In the genomic region with DNA sequence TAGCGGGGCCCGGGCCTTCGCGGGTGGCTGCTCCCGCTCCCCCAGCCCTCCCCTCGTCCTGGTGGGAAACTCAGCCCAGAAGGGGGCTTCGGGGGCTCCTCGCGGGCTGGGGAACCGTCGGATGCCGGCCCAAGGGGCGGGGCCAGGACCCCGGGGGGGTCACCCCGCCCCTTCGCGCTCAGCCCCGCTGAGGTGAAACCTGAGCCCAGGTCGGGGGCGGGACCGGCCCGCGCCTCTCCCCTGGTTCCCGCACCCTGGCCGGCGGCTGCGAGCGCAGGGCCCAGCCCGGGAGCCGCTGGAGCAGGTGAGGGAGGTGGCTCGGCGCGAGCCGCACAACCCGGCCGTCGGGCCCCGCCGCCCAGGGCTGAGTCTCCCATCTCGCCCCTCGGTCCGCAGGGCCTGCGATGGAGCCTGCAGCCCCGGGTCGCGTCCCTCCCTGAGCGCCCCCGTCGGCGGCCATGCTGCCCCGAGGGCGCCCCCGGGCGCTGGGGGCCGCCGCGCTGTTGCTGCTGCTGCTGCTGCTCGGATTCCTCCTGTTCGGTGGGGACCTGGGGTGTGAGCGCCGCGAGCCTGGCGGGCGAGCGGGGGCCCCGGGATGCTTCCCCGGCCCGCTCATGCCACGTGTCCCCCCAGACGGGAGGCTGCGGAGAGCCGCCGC, we compare ENCODE assay signal across 8 cellular contexts. TPM values are rescaled to one million over a fixed set of nuclear protein-coding genes. Genes with fewer than 3 reads are reported as not detected.
DNase-seq lines count a peak whose midpoint lies in the region; ATAC-seq and TF ChIP-seq lines count a peak whose summit lies in the region.

A gene (plus strand): TSS at position 232 of the 658 bp plus-strand sequence. CDS start 227 bp downstream, at position 459.

- H3K9me2 ChIP-seq in SK-N-SH = no peaks in the 10 kb centered on the region

- TF ChIP-seq POLR2A in Peyer's patch (IDR thresholded peaks at IDR 0.05) = no peak

- H3K9ac ChIP-seq in SK-N-SH (no peak within 1 kb of the TSS), endodermal cell (ENCODE audit: extremely low read depth, low read length, poor library complexity, severe bottlenecking) (peak within 1 kb of the TSS; percentile 53)

- peaks cover 21% of the 10 kb centered on the region for H3K27me3 Mint-ChIP-seq in endodermal cell (ENCODE audit: insufficient read depth)

- H3K27ac ChIP-seq in SK-N-SH (ENCODE audit: low read depth in 2 of 2, low read length in 1 of 2) (no peak within 1 kb of the TSS), Peyer's patch (peak within 1 kb of the TSS in 2 of 4 donors; percentile 60 to 78), endodermal cell (ENCODE audit: low read depth, low read length) (no peak within 1 kb of the TSS), osteoblast (ENCODE audit: low read depth, low read length) (no peak within 1 kb of the TSS)

- WGBS in SK-N-SH (ENCODE audit: low lambda C conversion rate) = 41% methylated on average over 6 of the region's 73 CpGs
- 0 to 1% methylated on average over 22 to 73 of the region's 73 CpGs for WGBS in endodermal cell (ENCODE audit: insufficient coverage in 1 of 2, insufficient read length in 1 of 2), 2 experiments

- H4K20me1 ChIP-seq in SK-N-SH (ENCODE audit: insufficient read depth) = no peaks in the 10 kb centered on the region
- peaks cover under 1% of the 10 kb centered on the region for H4K20me1 ChIP-seq in osteoblast (ENCODE audit: insufficient read depth, low read length)

- CTCF ChIA-PET in SK-N-SH (lab: Yijun Ruan, JAX) = interaction anchor here (6.2 kb wide), 1 partner anchor 50 kb away, joined by 35 read pairs; no protein-coding TSS in a partner anchor

- H3K79me2 ChIP-seq in SK-N-SH (ENCODE audit: insufficient read depth) (peaks cover under 1% of the 10 kb centered on the region; the same call in 1 of the 2 replicates), osteoblast (ENCODE audit: insufficient read depth, low read length) (peaks cover under 1% of the 10 kb centered on the region)

- peak within 1 kb of the TSS; percentile 50 for H3K4me2 ChIP-seq in SK-N-SH
- no peak within 1 kb of the TSS for H3K4me2 ChIP-seq in osteoblast (ENCODE audit: insufficient read depth, low read length)

- POLR2A ChIA-PET in SK-N-SH (lab: Yijun Ruan, JAX) = no interaction called here

- 0 out of 2 replicates have a peak within 1 kb of the TSS, but pooled peaks have one; percentile 16 for H2AFZ ChIP-seq in SK-N-SH (ENCODE audit: low read depth)
- no peak within 1 kb of the TSS for H2AFZ ChIP-seq in osteoblast (ENCODE audit: low read length)

- H3K36me3 ChIP-seq in SK-N-SH (replicated peaks in 1 of 2; ENCODE audit: control insufficient read depth in 1 of 2, insufficient read depth in 2 of 2, low read length in 1 of 2) (no peaks in the 10 kb centered on the region), Peyer's patch (no peaks in the 10 kb centered on the region), endodermal cell (ENCODE audit: control insufficient read depth, insufficient read depth, low read length) (no peaks in the 10 kb centered on the region), osteoblast (ENCODE audit: insufficient read depth, low read length) (no peaks in the 10 kb centered on the region)

- peaks cover 4% of the 10 kb centered on the region for H3F3A ChIP-seq in SK-N-SH (replicated peaks; ENCODE audit: insufficient read depth)

- H3K36me3 Mint-ChIP-seq in endodermal cell (ENCODE audit: low read depth) = peaks cover 2% of the 10 kb centered on the region

- peak; percentile 76 for DNase-seq in SK-N-SH
- peak in 2 of 3 donors; percentile 38 to 55 for DNase-seq in Peyer's patch
- peak; percentile 93 for DNase-seq in endodermal cell
- DNase-seq in osteoblast (ENCODE audit: insufficient read length, low spot score, missing footprints) = peak; percentile 89
- DNase-seq in midbrain (lab: John Stamatoyannopoulos, UW) = no peak

- TF ChIP-seq EP300 in SK-N-SH (IDR thresholded peaks at IDR 0.05; ENCODE audit: borderline replicate concordance in 1 of 2, low read depth in 1 of 2, low read length in 1 of 2) = no peak

- H3K27me3 ChIP-seq in SK-N-SH (ENCODE audit: insufficient read depth) (no peaks in the 10 kb centered on the region), Peyer's patch (peaks cover 0 to 18% of the 10 kb centered on the region in 2 donors), endodermal cell (ENCODE audit: control insufficient read depth, insufficient read depth, low read length, poor library complexity, severe bottlenecking) (peaks cover 35% of the 10 kb centered on the region), osteoblast (ENCODE audit: insufficient read depth, low read length) (peaks cover 55% of the 10 kb centered on the region)

- TF ChIP-seq RAD21 in SK-N-SH (IDR thresholded peaks at IDR 0.05; ENCODE audit: low read length) = no peak

- H3K9me3 Mint-ChIP-seq in endodermal cell = no peaks in the 10 kb centered on the region

- peak within 1 kb of the TSS; percentile 75 for H3K27ac Mint-ChIP-seq in endodermal cell

- H3K4me3 ChIP-seq in SK-N-SH (ENCODE audit: low read depth in 2 of 2, low read length in 1 of 2) (peak within 1 kb of the TSS in 1 of 2 experiments; percentile 45; a peak in 2 of 4 replicates), Peyer's patch (peak within 1 kb of the TSS; percentile 39 to 74 (median 56)), endodermal cell (ENCODE audit: low read length) (peak within 1 kb of the TSS; percentile 64), osteoblast (ENCODE audit: insufficient read depth, low read length) (no peak within 1 kb of the TSS)

- H3K4me1 Mint-ChIP-seq in endodermal cell = peaks cover 25% of the 10 kb centered on the region

- H3K9me3 ChIP-seq in SK-N-SH (no peaks in the 10 kb centered on the region), Peyer's patch (no peaks in the 10 kb centered on the region), endodermal cell (ENCODE audit: control insufficient read depth, low read length) (no peaks in the 10 kb centered on the region), osteoblast (ENCODE audit: low read depth, low read length) (no peaks in the 10 kb centered on the region)

- peaks cover 0 to 5% of the 10 kb centered on the region in 2 experiments; a peak in 2 of 4 replicates for H3K4me1 ChIP-seq in SK-N-SH (ENCODE audit: control insufficient read depth in 1 of 2, insufficient read depth in 2 of 2, low read depth in 1 of 2, low read length in 1 of 2)
- H3K4me1 ChIP-seq in Peyer's patch = peaks cover 3 to 18% (median 11%) of the 10 kb centered on the region in 4 donors
- peaks cover 2% of the 10 kb centered on the region for H3K4me1 ChIP-seq in endodermal cell (ENCODE audit: control insufficient read depth, insufficient read depth, low read length)
- H3K4me1 ChIP-seq in osteoblast (ENCODE audit: insufficient read depth, low read length) = peaks cover 4% of the 10 kb centered on the region

- peak within 1 kb of the TSS; percentile 67 for H3K4me3 Mint-ChIP-seq in endodermal cell

- no peak for ATAC-seq in SK-N-SH treated with all-trans-retinoic acid at 6 μM for 48 hours
- ATAC-seq in GM18511 (IDR thresholded peaks at IDR 0.05; ENCODE audit: unreplicated experiment) = no peak
- ATAC-seq in GM18870 (IDR thresholded peaks at IDR 0.05; ENCODE audit: unreplicated experiment) = no peak

- no peak for TF ChIP-seq CTCF in SK-N-SH (IDR thresholded peaks at IDR 0.05)
- TF ChIP-seq CTCF in Peyer's patch (IDR thresholded peaks at IDR 0.05) = no peak
- no peak for TF ChIP-seq CTCF in endodermal cell (conservative IDR thresholded peaks at IDR 0.05)
- TF ChIP-seq CTCF in osteoblast (IDR thresholded peaks at IDR 0.05; ENCODE audit: extremely low read depth, low read depth, low read length) = no peak

TF ChIP-seq in SK-N-SH, 30 proteins besides CTCF, POLR2A, EP300 and RAD21 (continues in another document):
- TF ChIP-seq, protein P1, sequence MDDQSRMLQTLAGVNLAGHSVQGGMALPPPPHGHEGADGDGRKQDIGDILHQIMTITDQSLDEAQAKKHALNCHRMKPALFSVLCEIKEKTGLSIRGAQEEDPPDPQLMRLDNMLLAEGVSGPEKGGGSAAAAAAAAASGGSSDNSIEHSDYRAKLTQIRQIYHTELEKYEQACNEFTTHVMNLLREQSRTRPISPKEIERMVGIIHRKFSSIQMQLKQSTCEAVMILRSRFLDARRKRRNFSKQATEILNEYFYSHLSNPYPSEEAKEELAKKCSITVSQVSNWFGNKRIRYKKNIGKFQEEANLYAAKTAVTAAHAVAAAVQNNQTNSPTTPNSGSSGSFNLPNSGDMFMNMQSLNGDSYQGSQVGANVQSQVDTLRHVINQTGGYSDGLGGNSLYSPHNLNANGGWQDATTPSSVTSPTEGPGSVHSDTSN (IDR thresholded peaks at IDR 0.05) = no peak
- TF ChIP-seq POLR2AphosphoS5 (IDR thresholded peaks at IDR 0.05; ENCODE audit: low read depth, low read length) = no peak
- no peak for TF ChIP-seq RFX5 (IDR thresholded peaks at IDR 0.05; ENCODE audit: low read length)
- TF ChIP-seq TAF1 (IDR thresholded peaks at IDR 0.05; ENCODE audit: borderline replicate concordance, low read depth, low read length) = no peak

TF ChIP-seq in SK-N-SH treated with all-trans-retinoic acid at 6 μM for 48 hours, 23 proteins besides CTCF, POLR2A, EP300 and RAD21 (continues in another document):
- no peak for TF ChIP-seq TOX (CRISPR knock-in tag; IDR thresholded peaks at IDR 0.05; ENCODE audit: borderline replicate concordance)
- TF ChIP-seq OSR1 (CRISPR knock-in tag; IDR thresholded peaks at IDR 0.05) = no peak
- TF ChIP-seq PPARA (CRISPR knock-in tag; IDR thresholded peaks at IDR 0.05; ENCODE audit: borderline replicate concordance) = no peak
- no peak for TF ChIP-seq TCF4 (CRISPR knock-in tag; IDR thresholded peaks at IDR 0.05; ENCODE audit: borderline replicate concordance)

RNA-seq across cellular contexts. Expression of the gene that starts here (rescaled TPM):
- 1.4 and 2.4 TPM in 2 replicates for polyA plus RNA-seq in SK-N-SH (2012; rRNA removed)
- 0.94 and 1.6 TPM in 2 replicates for polyA plus RNA-seq in SK-N-SH (2012; cell fraction: cytosol; rRNA removed)
- 4.6 and 6.3 TPM in 2 replicates for polyA plus RNA-seq in SK-N-SH (2012; cell fraction: nucleus; rRNA removed)
- total RNA-seq in Peyer's patch (1 to 10 TPM in 2 of 4 donors, under 1 TPM in 1, not detected in 1; 0.83 to 1.6 (median 1.2) TPM), endodermal cell (10 to 100 TPM; 28.5 to 35.2 TPM), osteoblast (not detected in 2 replicates)
- polyA plus RNA-seq in endodermal cell (2013, experiment 1 of 2) = 15.0 TPM
- 6.5 TPM for polyA plus RNA-seq in endodermal cell (2013, experiment 2 of 2)

Comparison
In these comparisons a context has a peak if more than half of its experiments do, and no peak if none do; other contexts are left out.
1. RNA of the gene that starts here (total RNA-seq): 28.5 to 35.2 TPM in endodermal cell; 0.83 to 1.6 TPM in Peyer's patch and not detected in osteoblast; every median in the first group is over 10 times any median in the second.
2. Peak in DNase-seq in osteoblast; RNA of the gene not detected or under 1 TPM.